ENCODE assay signal across 24 cellular contexts in genomic region chr2:139544452-139544851, GRCh38.
"Had no signal": no experiment of that assay in that cellular context is flagged by ENCODE, and none has a peak within 500 bp of the region (broad histone marks: within the 10 kb centered on the region; RNA-seq: fewer than 3 reads in every experiment).

No MANE protein-coding gene starts in this region.

- H3K9me3 ChIP-seq: adrenal gland, colonic mucosa, Peyer's patch had no signal

- DNase-seq: activated CD4-positive, alpha-beta T cell treated with anti-CD3 and anti-CD28 coated beads for 4 hours; activated CD8-positive, alpha-beta memory T cell treated with anti-CD3 and anti-CD28 coated beads, Interleukin-2, amount 50 U/mL, for 4 hours; activated CD8-positive, alpha-beta T cell treated with anti-CD3 and anti-CD28 coated beads for 36 hours; activated naive CD4-positive, alpha-beta T cell treated with anti-CD3 and anti-CD28 coated beads, Interleukin-2, amount 50 U/mL, for 16 hours; activated naive CD8-positive, alpha-beta T cell treated with anti-CD3 and anti-CD28 coated beads, Interleukin-2, amount 10 ng/mL, durations not matched to agents 7 days and 5 days; activated T-cell treated with anti-CD3 and anti-CD28 coated beads, Interleukin-2, amount 50 U/mL, for 72 hours; adrenal gland; anterior cingulate cortex; caudate nucleus; colonic mucosa; Karpas-422; NCI-H1105 treated with DMSO at 0.1 percent for 48 hours; NCI-H1436 treated with DMSO at 0.1 percent for 48 hours; NCI-H1930; NCI-H2171; NCI-H2227 treated with DMSO at 0.1 percent for 48 hours; NCI-H510A; NCI-H526 treated with DMSO at 0.1 percent for 48 hours; Peyer's patch; Right ventricle myocardium superior; T-helper 2 cell had no signal

- H3K27me3 ChIP-seq: adrenal gland, colonic mucosa, Peyer's patch, SJSA1 had no signal

- H3K27ac ChIP-seq: adrenal gland, colonic mucosa, Peyer's patch, RWPE1, SJSA1, VCaP had no signal

- H3K4me1 ChIP-seq: adrenal gland, colonic mucosa, Peyer's patch, SJSA1 had no signal

- ATAC-seq: activated CD8-positive, alpha-beta T cell treated with anti-CD3 and anti-CD28 coated beads for 36 hours; activated T-cell treated with anti-CD3 and anti-CD28 coated beads, Interleukin-2, amount 50 U/mL, for 72 hours had no signal

- H3K4me3 ChIP-seq: adrenal gland, colonic mucosa, Peyer's patch, SJSA1 had no signal

- H3K36me3 ChIP-seq: adrenal gland, colonic mucosa, Peyer's patch, SJSA1 had no signal
